ENCODE assay signal across 13 cellular contexts in genomic region chr22:43226368-43226979, GRCh38. TPM values are rescaled to one million over a fixed set of nuclear protein-coding genes. Genes with fewer than 3 reads are reported as not detected.
DNase-seq lines count a peak whose midpoint lies in the region; ATAC-seq and TF ChIP-seq lines count a peak whose summit lies in the region.
"Had no signal": no experiment of that assay in that cellular context is flagged by ENCODE, and none has a peak within 500 bp of the region (broad histone marks: within the 10 kb centered on the region; RNA-seq: fewer than 3 reads in every experiment).

No MANE protein-coding gene starts in this region.

- H3K27me3 Mint-ChIP-seq in HFFc6 (ENCODE audit: insufficient read depth) = peaks cover 29% of the 10 kb centered on the region
- peaks cover 10 to 18% of the 10 kb centered on the region in 2 donors for H3K27me3 Mint-ChIP-seq in natural killer cell treated with Interleukin-12 subunit alpha and Interleukin-12 subunit beta and Interleukin-15 and Interleukin-18, amount 100 ng/mL, for 72 hours

- no peak overlapping the region for H3K27ac Mint-ChIP-seq in HFFc6
- H3K27ac Mint-ChIP-seq in natural killer cell treated with Interleukin-12 subunit alpha and Interleukin-12 subunit beta and Interleukin-15 and Interleukin-18, amount 100 ng/mL, for 72 hours = no peak overlapping the region

- no peak overlapping the region for H4K91ac ChIP-seq in mesenchymal stem cell (ENCODE audit: low read length)

- H3K4me1 ChIP-seq in mesenchymal stem cell (ENCODE audit: control insufficient read depth, insufficient read depth, low read depth, low read length) = peaks cover 16% of the 10 kb centered on the region
- no peaks in the 10 kb centered on the region for H3K4me1 ChIP-seq in Peyer's patch

- H4K8ac ChIP-seq in mesenchymal stem cell (ENCODE audit: low read length) = no peak overlapping the region

- WGBS in mesenchymal stem cell = 20% methylated on average over 15 of the region's 18 CpGs

- no peak overlapping the region for H2BK120ac ChIP-seq in mesenchymal stem cell (ENCODE audit: low read depth, low read length)

- H3K4ac ChIP-seq in mesenchymal stem cell (ENCODE audit: low read depth in 1 of 2, low read length in 2 of 2) = no peak overlapping the region

- no peaks in the 10 kb centered on the region for H3K36me3 ChIP-seq in mesenchymal stem cell (ENCODE audit: control insufficient read depth in 1 of 2, insufficient read depth in 2 of 2, low read depth in 1 of 2, low read length in 2 of 2)
- H3K36me3 ChIP-seq in Peyer's patch = no peaks in the 10 kb centered on the region

- peaks cover 27 to 81% of the 10 kb centered on the region in 2 experiments for H3K27me3 ChIP-seq in mesenchymal stem cell (ENCODE audit: control insufficient read depth in 1 of 2, insufficient read depth in 1 of 2, low read length in 2 of 2)
- no peaks in the 10 kb centered on the region for H3K27me3 ChIP-seq in Peyer's patch

- DNase-seq in AG09319 (ENCODE audit: extremely low read depth, low read depth) (no peak), HFFc6 (peak; percentile 30), astrocyte of the hippocampus (ENCODE audit: low read depth, low spot score) (peak; percentile 65), mesenchymal stem cell (peak; percentile 56), GM19238 (ENCODE audit: insufficient read length, low spot score) (no peak), Right ventricle myocardium superior (no peak), Peyer's patch (no peak)
- no peak for DNase-seq in natural killer cell treated with Interleukin-12 subunit alpha and Interleukin-12 subunit beta and Interleukin-15 and Interleukin-18, amount 100 ng/mL, for 72 hours (ENCODE audit: low spot score)
- DNase-seq: caudate nucleus, NCI-H1092 treated with DMSO at 0.1 percent for 48 hours, small intestine had no signal

- H2BK5ac ChIP-seq in mesenchymal stem cell (ENCODE audit: low read depth, low read length, poor library complexity, severe bottlenecking) = no peak overlapping the region

- peak; percentile 11; the same call in 1 of the 2 replicates for TF ChIP-seq CTCF in AG09319 (IDR thresholded peaks at IDR 0.05; ENCODE audit: low read depth, low read length)
- TF ChIP-seq CTCF in HFFc6 (IDR thresholded peaks at IDR 0.05) = no peak
- TF ChIP-seq CTCF in Peyer's patch (IDR thresholded peaks at IDR 0.05) = no peak

- no peaks in the 10 kb centered on the region for H3K36me3 Mint-ChIP-seq in HFFc6 (ENCODE audit: low read depth)
- no peaks in the 10 kb centered on the region for H3K36me3 Mint-ChIP-seq in natural killer cell treated with Interleukin-12 subunit alpha and Interleukin-12 subunit beta and Interleukin-15 and Interleukin-18, amount 100 ng/mL, for 72 hours

- H3K4me3 ChIP-seq in mesenchymal stem cell (ENCODE audit: insufficient read depth in 1 of 2, low read depth in 1 of 2, low read length in 2 of 2) (no peak overlapping the region), Peyer's patch (no peak overlapping the region)
- H3K4me3 ChIP-seq: lung had no signal

- H2BK15ac ChIP-seq in mesenchymal stem cell (ENCODE audit: low read depth, poor library complexity, severe bottlenecking) = no peak overlapping the region

- intact Hi-C loops in Right ventricle myocardium superior (cut with DNase I) = no loop called here

- no peaks in the 10 kb centered on the region for H3K9me3 Mint-ChIP-seq in HFFc6
- no peaks in the 10 kb centered on the region for H3K9me3 Mint-ChIP-seq in natural killer cell treated with Interleukin-12 subunit alpha and Interleukin-12 subunit beta and Interleukin-15 and Interleukin-18, amount 100 ng/mL, for 72 hours

- H2AFZ ChIP-seq in mesenchymal stem cell (ENCODE audit: low read depth, low read length) = no peak overlapping the region

- H2BK12ac ChIP-seq in mesenchymal stem cell (ENCODE audit: low read length in 2 of 2) = no peak overlapping the region

- H3K27ac ChIP-seq in mesenchymal stem cell (ENCODE audit: low read length, poor library complexity, severe bottlenecking) (no peak overlapping the region), Peyer's patch (no peak overlapping the region)
- H3K27ac ChIP-seq: C4-2B had no signal

- no peak overlapping the region for H3K4me3 Mint-ChIP-seq in HFFc6
- H3K4me3 Mint-ChIP-seq in natural killer cell treated with Interleukin-12 subunit alpha and Interleukin-12 subunit beta and Interleukin-15 and Interleukin-18, amount 100 ng/mL, for 72 hours = no peak overlapping the region

- H2AK5ac ChIP-seq in mesenchymal stem cell (ENCODE audit: low read length, severe bottlenecking) = no peak overlapping the region

- H3K9me3 ChIP-seq in mesenchymal stem cell (ENCODE audit: control insufficient read depth, low read length) = no peaks in the 10 kb centered on the region
- H3K9me3 ChIP-seq in Peyer's patch = no peaks in the 10 kb centered on the region

- H3K9ac ChIP-seq in mesenchymal stem cell (ENCODE audit: low read length) = no peak overlapping the region

- no peak for TF ChIP-seq POLR2A in Peyer's patch (IDR thresholded peaks at IDR 0.05)

- H3K4me1 Mint-ChIP-seq in HFFc6 (ENCODE audit: low read depth) = peaks cover 8% of the 10 kb centered on the region
- H3K4me1 Mint-ChIP-seq in natural killer cell treated with Interleukin-12 subunit alpha and Interleukin-12 subunit beta and Interleukin-15 and Interleukin-18, amount 100 ng/mL, for 72 hours (ENCODE audit: low read depth in 2 of 2) = peaks cover 0 to 4% of the 10 kb centered on the region in 2 donors

- no peak for ATAC-seq in Right ventricle myocardium superior (ENCODE audit: poor library complexity)
- ATAC-seq in natural killer cell treated with Interleukin-12 subunit alpha and Interleukin-12 subunit beta and Interleukin-15 and Interleukin-18, amount 100 ng/mL, for 72 hours = no peak

- no peaks in the 10 kb centered on the region for H3K79me1 ChIP-seq in mesenchymal stem cell (replicated peaks; ENCODE audit: low read length, poor library complexity, severe bottlenecking)

- peak overlapping the region in 1 of 2 experiments; percentile 64 for H3K14ac ChIP-seq in mesenchymal stem cell (ENCODE audit: low read length in 2 of 2)

- no peak overlapping the region for H3K23ac ChIP-seq in mesenchymal stem cell (ENCODE audit: low read length in 2 of 2)

- H3K18ac ChIP-seq in mesenchymal stem cell (ENCODE audit: low read depth in 1 of 2, low read length in 2 of 2) = peak overlapping the region in 1 of 2 experiments; percentile 35

- no peak overlapping the region for H3K4me2 ChIP-seq in mesenchymal stem cell (ENCODE audit: low read length, poor library complexity, severe bottlenecking)

RNA-seq across cellular contexts. Expression of gene TTLL12, which starts 39.5 kb away (rescaled TPM):
- total RNA-seq in HFFc6 (2021; fragmentation: NEBNext Ultra II Directional; extraction: Animal tissue kit (Norgen Biotek cat#: 25700)) = 10 to 100 TPM; 33.9 to 42.4 (median 38.7) TPM
- 14.5 TPM for polyA plus RNA-seq in mesenchymal stem cell (2013, experiment 1 of 2)
- polyA plus RNA-seq in mesenchymal stem cell (2013, experiment 2 of 2) = 15.3 TPM
- total RNA-seq in Right ventricle myocardium superior = 11.1 TPM
- 10 to 100 TPM; 23.6 to 79.0 TPM for total RNA-seq in natural killer cell treated with Interleukin-12 subunit alpha and Interleukin-12 subunit beta and Interleukin-15 and Interleukin-18, amount 100 ng/mL, for 72 hours
- total RNA-seq in Peyer's patch = 10 to 100 TPM; 34.7 to 77.8 (median 58.2) TPM

Comparison
In these comparisons a context has a peak if more than half of its experiments do, and no peak if none do; other contexts are left out.
1. DNase-seq: peak in HFFc6 (single experiment), astrocyte of the hippocampus (single experiment) and mesenchymal stem cell (single experiment); none in AG09319 (single experiment), GM19238 (single experiment), Right ventricle myocardium superior (single experiment), natural killer cell treated with Interleukin-12 subunit alpha and Interleukin-12 subunit beta and Interleukin-15 and Interleukin-18, amount 100 ng/mL, for 72 hours (single experiment) and Peyer's patch (0 of 3).